Comparison of ENCODE assay signal across 10 cellular contexts in genomic region chr1:17617787-17618557, GRCh38.
DNase-seq lines count a peak whose midpoint lies in the region; ATAC-seq and TF ChIP-seq lines count a peak whose summit lies in the region.
"Had no signal": no experiment of that assay in that cellular context is flagged by ENCODE, and none has a peak within 500 bp of the region (broad histone marks: within the 10 kb centered on the region; RNA-seq: fewer than 3 reads in every experiment).

No MANE protein-coding gene starts in this region.

- no peaks in the 10 kb centered on the region for H3K9me3 Mint-ChIP-seq in T-helper 2 cell treated with Interferon-gamma antibody and Interleukin-4, amounts not matched to agents 5 μg/mL and 100 μg/mL, for 36 hours
- H3K9me3 Mint-ChIP-seq: immature natural killer cell had no signal

- H3K4me3 ChIP-seq in HL-60 (replicated peaks; ENCODE audit: insufficient read depth, low read length) (peak overlapping the region; percentile 36), epithelial cell of esophagus (ENCODE audit: low read length) (no peak overlapping the region)

- DNase-seq in HL-60 (ENCODE audit: low read depth in 1 of 2, low spot score in 1 of 2) (no peak), epithelial cell of esophagus (ENCODE audit: low read depth) (peak; percentile 43), medulla oblongata (ENCODE audit: extremely low spot score) (peak; percentile 77), NCI-H1930 (lab: John Stamatoyannopoulos, UW) (no peak)
- DNase-seq in activated effector memory CD4-positive, alpha-beta T cell treated with Interleukin-2 at 50 U/mL for 16 hours: no peak
- no peak for DNase-seq in T-helper 2 cell treated with Interferon-gamma antibody and Interleukin-4, amounts not matched to agents 5 μg/mL and 100 μg/mL, for 36 hours (ENCODE audit: low spot score)
- DNase-seq: immature natural killer cell, NCI-H187 treated with DMSO at 0.1 percent for 48 hours had no signal

- H3K27ac Mint-ChIP-seq in T-helper 2 cell treated with Interferon-gamma antibody and Interleukin-4, amounts not matched to agents 5 μg/mL and 100 μg/mL, for 36 hours: no peak overlapping the region
- H3K27ac Mint-ChIP-seq: immature natural killer cell had no signal

- ATAC-seq in HG02610 (IDR thresholded peaks at IDR 0.05; ENCODE audit: unreplicated experiment): no peak

- H3K27me3 Mint-ChIP-seq in T-helper 2 cell treated with Interferon-gamma antibody and Interleukin-4, amounts not matched to agents 5 μg/mL and 100 μg/mL, for 36 hours (ENCODE audit: low read depth): no peaks in the 10 kb centered on the region

- H3K27me3 ChIP-seq in HL-60 (ENCODE audit: insufficient read depth, poor library complexity, severe bottlenecking): no peaks in the 10 kb centered on the region

- H3K27ac ChIP-seq in HL-60 (replicated peaks) (no peak overlapping the region), temporal lobe (ENCODE audit: low read depth, low read length) (peak overlapping the region; percentile 74)

- H3K4me1 Mint-ChIP-seq in T-helper 2 cell treated with Interferon-gamma antibody and Interleukin-4, amounts not matched to agents 5 μg/mL and 100 μg/mL, for 36 hours (ENCODE audit: low read depth): no peaks in the 10 kb centered on the region
- H3K4me1 Mint-ChIP-seq: immature natural killer cell had no signal

- no peak overlapping the region for H3K4me3 Mint-ChIP-seq in T-helper 2 cell treated with Interferon-gamma antibody and Interleukin-4, amounts not matched to agents 5 μg/mL and 100 μg/mL, for 36 hours
- H3K4me3 Mint-ChIP-seq: immature natural killer cell had no signal

- TF ChIP-seq CTCF in HL-60 (IDR thresholded peaks at IDR 0.05; ENCODE audit: insufficient read depth, low read length) (no peak), epithelial cell of esophagus (IDR thresholded peaks at IDR 0.05; ENCODE audit: insufficient read depth, low read depth, low read length, missing control alignments) (no peak)

- H3K36me3 Mint-ChIP-seq in T-helper 2 cell treated with Interferon-gamma antibody and Interleukin-4, amounts not matched to agents 5 μg/mL and 100 μg/mL, for 36 hours (ENCODE audit: low read depth): no peaks in the 10 kb centered on the region
- H3K36me3 Mint-ChIP-seq: immature natural killer cell had no signal

Comparison
In these comparisons a context has a peak if more than half of its experiments do, and no peak if none do; other contexts are left out.
1. DNase-seq: peak in epithelial cell of esophagus (single experiment) and medulla oblongata (single experiment); none in HL-60 (0 of 2), activated effector memory CD4-positive, alpha-beta T cell treated with Interleukin-2 at 50 U/mL for 16 hours (single experiment), NCI-H1930 (0 of 2) and T-helper 2 cell treated with Interferon-gamma antibody and Interleukin-4, amounts not matched to agents 5 μg/mL and 100 μg/mL, for 36 hours (single experiment).